ENCODE assay signal across 8 cellular contexts in the genomic region with DNA sequence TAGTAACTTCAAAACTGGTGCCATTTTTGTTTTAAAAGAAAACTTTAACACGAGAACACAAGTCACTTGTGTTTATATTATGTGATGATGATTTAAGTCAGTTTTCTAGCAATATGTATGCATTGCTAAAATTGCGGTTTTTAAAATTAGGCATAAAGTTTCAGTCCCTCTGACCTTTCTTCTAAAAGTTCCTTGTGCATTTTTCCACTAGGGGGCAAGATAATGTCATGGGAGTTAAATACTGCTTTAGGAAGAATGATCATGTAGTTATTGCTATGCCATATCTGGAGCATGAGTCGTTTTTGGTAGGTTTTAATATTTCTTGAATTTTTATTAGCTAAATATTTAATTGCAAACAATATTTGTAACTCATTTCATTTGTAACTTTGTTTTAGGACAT. TPM values are rescaled to one million over a fixed set of nuclear protein-coding genes. Genes with fewer than 3 reads are reported as not detected.
A peak's percentile ranks its signal among the peaks of the same experiment; 100 is the strongest.
DNase-seq lines count a peak whose midpoint lies in the region; ATAC-seq and TF ChIP-seq lines count a peak whose summit lies in the region.

No MANE protein-coding gene starts in this region.

- peak; percentile 75 for TF ChIP-seq CTCF in neural cell (IDR thresholded peaks at IDR 0.05; ENCODE audit: poor library complexity, severe bottlenecking)

- peak; percentile 18 for DNase-seq in SKM-1 (lab: John Stamatoyannopoulos, UW; ENCODE audit: unreplicated experiment)
- DNase-seq in SKM-1 treated with dmso at 0.1 percent for 144 hours (lab: John Stamatoyannopoulos, UW; ENCODE audit: unreplicated experiment): no peak
- peak; percentile 30 for DNase-seq in NCI-H226
- peak; percentile 37 to 51 for DNase-seq in dermis microvascular lymphatic vessel endothelial cell (ENCODE audit: low read depth in 2 of 2)
- no peak for DNase-seq in left colon
- no peak for DNase-seq in activated CD4-positive, CD25-positive, alpha-beta regulatory T cell treated with anti-CD3 and anti-CD28 coated beads, Interleukin-2, amount 50 U/mL, for 72 hours
- no peak for DNase-seq in COLO668 (lab: John Stamatoyannopoulos, UW; ENCODE audit: unreplicated experiment)

- no peak for ATAC-seq in left colon

- peak; percentile 79 for TF ChIP-seq RAD21 in neural cell (conservative IDR thresholded peaks at IDR 0.05)

- H3K9me2 ChIP-seq in neural cell (ENCODE audit: insufficient read depth, low read length): no peaks in the 10 kb centered on the region

- H3K79me2 ChIP-seq in neural cell (replicated peaks; ENCODE audit: insufficient read depth, low read length): no peaks in the 10 kb centered on the region

- H2AFZ ChIP-seq in neural cell (ENCODE audit: low read depth, low read length): no peak overlapping the region

- H3K9me3 ChIP-seq in neural cell (ENCODE audit: low read length): no peaks in the 10 kb centered on the region

- intact Hi-C loops in left colon (cut with DNase I, micrococcal nuclease): loop anchor here in 1 of 2 donors (5.0 to 10.0 kb wide), 2 partner anchors 416 to 783 kb away; a partner anchor contains a TSS

- no peaks in the 10 kb centered on the region for H3K36me3 ChIP-seq in neural cell (ENCODE audit: insufficient read depth, low read length)

- H3K4me3 ChIP-seq in neural cell (ENCODE audit: low read length): no peak overlapping the region

- no peak overlapping the region for H3K4me2 ChIP-seq in neural cell (ENCODE audit: low read length)

- no peaks in the 10 kb centered on the region for H4K20me1 ChIP-seq in neural cell (ENCODE audit: insufficient read depth)

- H3K27me3 ChIP-seq in neural cell (ENCODE audit: insufficient read depth, low read depth, low read length): no peaks in the 10 kb centered on the region

- no peak overlapping the region for H3K27ac ChIP-seq in neural cell (ENCODE audit: low read length)

- TF ChIP-seq EP300 in neural cell (conservative IDR thresholded peaks at IDR 0.05; ENCODE audit: poor library complexity, severe bottlenecking): no peak

- H3F3A ChIP-seq in neural cell (ENCODE audit: insufficient read depth, low read length, poor library complexity, severe bottlenecking): no peaks in the 10 kb centered on the region

- H3K9ac ChIP-seq in neural cell (ENCODE audit: low read length): no peak overlapping the region

TF ChIP-seq in neural cell, 6 proteins besides CTCF, POLR2A, EP300 and RAD21:
- TF ChIP-seq SMC3 (conservative IDR thresholded peaks at IDR 0.05; ENCODE audit: poor library complexity): peak; percentile 81
- TF ChIP-seq POLR2AphosphoS5 (IDR thresholded peaks at IDR 0.05): no peak
TF ChIP-seq in neural cell: peak in this region for 1.

RNA-seq across cellular contexts. Expression of a gene that starts 10.7 kb away (rescaled TPM):
- total RNA-seq in dermis microvascular lymphatic vessel endothelial cell (2.4 and 4.5 TPM in 2 replicates), left colon (1 to 10 TPM; 1.1 to 3.8 TPM)
- 33.2 and 34.6 TPM in 2 replicates for polyA plus RNA-seq in neural cell
- 24.2 and 26.1 TPM in 2 replicates for polyA minus RNA-seq in neural cell

Comparison
In these comparisons a context has a peak if more than half of its experiments do, and no peak if none do; other contexts are left out.
1. DNase-seq: peak in SKM-1 (single experiment), NCI-H226 (single experiment) and dermis microvascular lymphatic vessel endothelial cell (2 of 2); none in SKM-1 treated with dmso at 0.1 percent for 144 hours (single experiment), left colon (0 of 2), activated CD4-positive, CD25-positive, alpha-beta regulatory T cell treated with anti-CD3 and anti-CD28 coated beads, Interleukin-2, amount 50 U/mL, for 72 hours (single experiment) and COLO668 (single experiment).